28 cellular contexts compared by ENCODE assay signal in the genomic region with DNA sequence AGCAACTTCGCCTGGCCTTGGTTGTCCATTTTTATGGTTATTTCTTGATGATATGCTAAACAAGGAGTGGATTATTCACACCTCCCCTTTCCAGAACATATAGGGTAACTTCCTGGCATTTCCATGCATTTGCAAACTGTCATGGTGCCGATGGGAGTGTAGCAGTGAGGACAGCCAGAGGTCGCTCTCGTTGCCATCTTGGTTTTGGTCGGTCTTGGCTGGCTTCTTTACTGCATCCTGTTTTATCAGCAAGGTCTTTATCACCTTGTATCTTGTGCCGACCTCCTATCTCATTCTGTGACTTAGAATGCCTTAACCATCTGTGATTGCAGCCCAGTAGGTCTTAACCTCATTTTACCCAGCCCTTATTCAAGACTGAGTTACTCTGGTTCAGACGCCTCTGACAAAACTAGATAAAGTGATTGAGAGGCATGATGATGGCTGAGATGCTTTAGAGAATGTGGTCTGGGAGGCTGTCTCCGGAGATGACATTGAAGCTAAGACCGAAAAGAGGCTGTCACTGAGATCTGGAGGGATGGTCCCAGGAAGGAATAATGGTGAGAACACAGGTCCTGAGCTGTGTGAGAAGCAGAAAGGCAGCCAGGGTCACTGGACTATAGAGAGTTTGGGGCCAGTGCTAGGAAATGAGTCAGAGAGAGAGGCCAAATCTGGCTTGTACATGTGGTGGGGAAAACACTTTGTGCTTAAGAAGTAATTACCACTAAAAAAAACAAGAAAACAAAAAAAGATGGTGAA. TPM values are rescaled to one million over a fixed set of nuclear protein-coding genes. Genes with fewer than 3 reads are reported as not detected.
DNase-seq lines count a peak whose midpoint lies in the region; ATAC-seq and TF ChIP-seq lines count a peak whose summit lies in the region.
"Had no signal": no experiment of that assay in that cellular context is flagged by ENCODE, and none has a peak within 500 bp of the region (broad histone marks: within the 10 kb centered on the region; RNA-seq: fewer than 3 reads in every experiment).

No MANE protein-coding gene starts in this region.

- peak overlapping the region; percentile 2 for H3K4me3 ChIP-seq in endodermal cell (ENCODE audit: low read length)
- H3K4me3 ChIP-seq in A673 (ENCODE audit: low read depth, low read length, poor library complexity, severe bottlenecking), result no peak overlapping the region
- H3K4me3 ChIP-seq: adrenal gland, GM23248, mucosa of descending colon had no signal

- peaks cover 16% of the 10 kb centered on the region for H3K9me3 ChIP-seq in endodermal cell (ENCODE audit: control insufficient read depth, low read length)
- no peaks in the 10 kb centered on the region for H3K9me3 ChIP-seq in A673 (ENCODE audit: low read depth, low read length, poor library complexity, severe bottlenecking)
- H3K9me3 ChIP-seq: adrenal gland, mucosa of descending colon had no signal

- H3K4me1 Mint-ChIP-seq in natural killer cell, result peaks cover 0 to 8% of the 10 kb centered on the region in 2 donors
- peaks cover 0 to 7% of the 10 kb centered on the region in 2 donors for H3K4me1 Mint-ChIP-seq in natural killer cell treated with Interleukin-12 subunit alpha and Interleukin-12 subunit beta and Interleukin-15 and Interleukin-18, amount 100 ng/mL, for 72 hours (ENCODE audit: low read depth in 2 of 2)
- H3K4me1 Mint-ChIP-seq in endodermal cell, result peaks cover 53% of the 10 kb centered on the region
- no peaks in the 10 kb centered on the region for H3K4me1 Mint-ChIP-seq in activated naive CD8-positive, alpha-beta T cell treated with anti-CD3 and anti-CD28 coated beads, Interleukin-2, amount 50 U/mL, for 24 hours

- no TSS peak for BruUV-seq in A673 (replicated peaks; lab: Mats Ljungman, UMichigan)

- peaks cover 20% of the 10 kb centered on the region for H3K4me1 ChIP-seq in endodermal cell (ENCODE audit: control insufficient read depth, insufficient read depth, low read length)
- no peaks in the 10 kb centered on the region for H3K4me1 ChIP-seq in A673 (ENCODE audit: insufficient read depth, low read length, poor library complexity, severe bottlenecking)
- H3K4me1 ChIP-seq: adrenal gland had no signal

- intact Hi-C loops in natural killer cell (cut with micrococcal nuclease) (no loop called here), A673 (cut with micrococcal nuclease; ENCODE audit: unreplicated experiment) (no loop called here)

- H3K36me3 Mint-ChIP-seq in natural killer cell (no peaks in the 10 kb centered on the region), endodermal cell (ENCODE audit: low read depth) (peaks cover 33% of the 10 kb centered on the region)
- H3K36me3 Mint-ChIP-seq in natural killer cell treated with Interleukin-12 subunit alpha and Interleukin-12 subunit beta and Interleukin-15 and Interleukin-18, amount 100 ng/mL, for 72 hours, result no peaks in the 10 kb centered on the region
- H3K36me3 Mint-ChIP-seq in activated naive CD8-positive, alpha-beta T cell treated with anti-CD3 and anti-CD28 coated beads, Interleukin-2, amount 50 U/mL, for 24 hours (ENCODE audit: low read depth), result no peaks in the 10 kb centered on the region
- H3K36me3 Mint-ChIP-seq: CD4-positive, alpha-beta memory T cell had no signal

- peaks cover 21 to 26% of the 10 kb centered on the region in 2 donors for H3K27me3 Mint-ChIP-seq in natural killer cell (ENCODE audit: low read depth in 2 of 2)
- H3K27me3 Mint-ChIP-seq in natural killer cell treated with Interleukin-12 subunit alpha and Interleukin-12 subunit beta and Interleukin-15 and Interleukin-18, amount 100 ng/mL, for 72 hours, result peaks cover 6 to 13% of the 10 kb centered on the region in 2 donors
- H3K27me3 Mint-ChIP-seq in endodermal cell (ENCODE audit: insufficient read depth), result no peaks in the 10 kb centered on the region
- H3K27me3 Mint-ChIP-seq in activated naive CD8-positive, alpha-beta T cell treated with anti-CD3 and anti-CD28 coated beads, Interleukin-2, amount 50 U/mL, for 24 hours, result peaks cover 37% of the 10 kb centered on the region

- H3K27ac Mint-ChIP-seq in natural killer cell, result no peak overlapping the region
- H3K27ac Mint-ChIP-seq in natural killer cell treated with Interleukin-12 subunit alpha and Interleukin-12 subunit beta and Interleukin-15 and Interleukin-18, amount 100 ng/mL, for 72 hours, result no peak overlapping the region
- H3K27ac Mint-ChIP-seq in endodermal cell, result peak overlapping the region; percentile 87
- H3K27ac Mint-ChIP-seq in activated naive CD8-positive, alpha-beta T cell treated with anti-CD3 and anti-CD28 coated beads, Interleukin-2, amount 50 U/mL, for 24 hours, result no peak overlapping the region
- H3K27ac Mint-ChIP-seq: CD4-positive, alpha-beta memory T cell; stimulated activated memory B cell treated with anti-CD40 and anti-IgM and Interleukin-4, amounts not matched to agents 10 μg/mL and 1 μg/mL and 100 μg/mL, for 72 hours had no signal

- CTCF ChIA-PET in A673 (lab: Charles Lee), result no interaction called here

- H3K36me3 ChIP-seq in endodermal cell (ENCODE audit: control insufficient read depth, insufficient read depth, low read length) (peaks cover 25% of the 10 kb centered on the region), A673 (ENCODE audit: insufficient read depth, low read length, poor library complexity, severe bottlenecking) (no peaks in the 10 kb centered on the region)
- H3K36me3 ChIP-seq: adrenal gland had no signal

- POLR2A ChIA-PET in A673 (lab: Charles Lee; ENCODE audit: low non-redundant PET), result no interaction called here

- H3K9ac ChIP-seq in endodermal cell (ENCODE audit: extremely low read depth, low read length, poor library complexity, severe bottlenecking), result no peak overlapping the region
- H3K9ac ChIP-seq: GM23248 had no signal

- H3K4me3 Mint-ChIP-seq in natural killer cell (peak overlapping the region; percentile 17), endodermal cell (no peak overlapping the region)
- no peak overlapping the region for H3K4me3 Mint-ChIP-seq in natural killer cell treated with Interleukin-12 subunit alpha and Interleukin-12 subunit beta and Interleukin-15 and Interleukin-18, amount 100 ng/mL, for 72 hours
- H3K4me3 Mint-ChIP-seq in activated naive CD8-positive, alpha-beta T cell treated with anti-CD3 and anti-CD28 coated beads, Interleukin-2, amount 50 U/mL, for 24 hours, result no peak overlapping the region
- H3K4me3 Mint-ChIP-seq: CD4-positive, alpha-beta memory T cell; stimulated activated memory B cell treated with anti-CD40 and anti-IgM and Interleukin-4, amounts not matched to agents 10 μg/mL and 1 μg/mL and 100 μg/mL, for 72 hours had no signal

- no peaks in the 10 kb centered on the region for H3K27me3 ChIP-seq in endodermal cell (ENCODE audit: control insufficient read depth, insufficient read depth, low read length, poor library complexity, severe bottlenecking)
- H3K27me3 ChIP-seq in A673 (replicated peaks; ENCODE audit: insufficient read depth, low read depth, low read length, poor library complexity), result no peaks in the 10 kb centered on the region

- TF ChIP-seq CTCF in natural killer cell (IDR thresholded peaks at IDR 0.05), result no peak
- TF ChIP-seq CTCF in endodermal cell (conservative IDR thresholded peaks at IDR 0.05), result peak; percentile 42
- no peak for TF ChIP-seq CTCF in A673 (conservative IDR thresholded peaks at IDR 0.05; ENCODE audit: low read depth, low read length)

- H3K27ac ChIP-seq in endodermal cell (ENCODE audit: low read depth, low read length), result no peak overlapping the region
- no peak overlapping the region for H3K27ac ChIP-seq in A673 (ENCODE audit: low read depth, low read length, poor library complexity, severe bottlenecking)
- H3K27ac ChIP-seq: 22Rv1, adrenal gland, epithelial cell of prostate, GM23248 had no signal

- ATAC-seq in natural killer cell (no peak), HG03025 (IDR thresholded peaks at IDR 0.05; ENCODE audit: low FRiP score, unreplicated experiment) (peak; percentile 50), HG03460 (IDR thresholded peaks at IDR 0.05; ENCODE audit: unreplicated experiment) (no peak)
- no peak for ATAC-seq in natural killer cell treated with Interleukin-12 subunit alpha and Interleukin-12 subunit beta and Interleukin-15 and Interleukin-18, amount 100 ng/mL, for 72 hours
- ATAC-seq in activated naive CD8-positive, alpha-beta T cell treated with anti-CD3 and anti-CD28 coated beads, Interleukin-2, amount 50 U/mL, for 24 hours, result no peak
- ATAC-seq: mucosa of descending colon; right cardiac atrium; stimulated activated memory B cell treated with anti-CD40 and anti-IgM and Interleukin-4, amounts not matched to agents 10 μg/mL and 1 μg/mL and 100 μg/mL, for 72 hours had no signal

- WGBS in endodermal cell (ENCODE audit: insufficient coverage in 1 of 2, insufficient read length in 1 of 2), 2 experiments, result 59 to 68% methylated on average over 8 to 9 of the region's 9 CpGs

- DNase-seq in natural killer cell (no peak), endodermal cell (peak; percentile 79), COR-L47 (lab: John Stamatoyannopoulos, UW) (no peak), A673 (ENCODE audit: low spot score) (no peak)
- DNase-seq in natural killer cell treated with Interleukin-12 subunit alpha and Interleukin-12 subunit beta and Interleukin-15 and Interleukin-18, amount 100 ng/mL, for 72 hours (ENCODE audit: low spot score), result no peak
- no peak for DNase-seq in activated naive CD8-positive, alpha-beta T cell treated with anti-CD3 and anti-CD28 coated beads, Interleukin-2, amount 50 U/mL, for 24 hours
- DNase-seq: activated CD4-positive, alpha-beta T cell treated with anti-CD3 and anti-CD28 coated beads, Interleukin-2, amount 50 U/mL, for 4 hours; activated naive CD4-positive, alpha-beta T cell treated with Interleukin-2 at 50 U/mL for 16 hours; adrenal gland; CD4-positive, alpha-beta memory T cell; effector CD4-positive, alpha-beta T cell; glutamatergic neuron; GM23248; Karpas-422; mucosa of descending colon; NCI-H1417 treated with DMSO at 0.1 percent for 48 hours; NCI-H2081; NCI-H2227 treated with DMSO at 0.1 percent for 48 hours; NCI-H69; right cardiac atrium; stimulated activated CD4-positive, alpha-beta T cell treated with anti-CD3 and anti-CD28 coated beads, Interleukin-4, amount 100 ng/mL, for 1 hour; T-helper 1 cell had no signal

- no peaks in the 10 kb centered on the region for H3K9me3 Mint-ChIP-seq in natural killer cell
- H3K9me3 Mint-ChIP-seq in natural killer cell treated with Interleukin-12 subunit alpha and Interleukin-12 subunit beta and Interleukin-15 and Interleukin-18, amount 100 ng/mL, for 72 hours, result no peaks in the 10 kb centered on the region
- H3K9me3 Mint-ChIP-seq in endodermal cell, result peaks cover 13% of the 10 kb centered on the region
- no peaks in the 10 kb centered on the region for H3K9me3 Mint-ChIP-seq in activated naive CD8-positive, alpha-beta T cell treated with anti-CD3 and anti-CD28 coated beads, Interleukin-2, amount 50 U/mL, for 24 hours
- H3K9me3 Mint-ChIP-seq: stimulated activated memory B cell treated with anti-CD40 and anti-IgM and Interleukin-4, amounts not matched to agents 10 μg/mL and 1 μg/mL and 100 μg/mL, for 72 hours had no signal

RNA-seq across cellular contexts. Expression of a gene that starts 2.9 kb away (rescaled TPM):
- 1 to 10 TPM in 2 of 3 donors, under 1 TPM in 1; 0.33 to 3.2 (median 2.6) TPM for total RNA-seq in natural killer cell
- total RNA-seq in natural killer cell treated with Interleukin-12 subunit alpha and Interleukin-12 subunit beta and Interleukin-15 and Interleukin-18, amount 100 ng/mL, for 72 hours, result under 1 TPM; 0.14 to 0.21 TPM
- total RNA-seq in endodermal cell, result 10 to 100 TPM; 23.8 to 25.4 TPM
- polyA plus RNA-seq in endodermal cell (2013, experiment 1 of 2), result 7.3 TPM
- 7.9 TPM for polyA plus RNA-seq in endodermal cell (2013, experiment 2 of 2)
- not detected in 2 replicates for total RNA-seq in A673 (2021)
- total RNA-seq: CD4-positive, alpha-beta memory T cell; GM23248; RPMI7951 had no signal
- polyA plus RNA-seq: CD4-positive, alpha-beta memory T cell; GM23248 had no signal

RNA-seq across cellular contexts. Expression of a gene that starts 32.5 kb away (rescaled TPM):
- 100 to 1,000 TPM; 176 to 306 (median 250) TPM for total RNA-seq in natural killer cell
- 10 to 100 TPM; 54.2 to 58.6 TPM for total RNA-seq in natural killer cell treated with Interleukin-12 subunit alpha and Interleukin-12 subunit beta and Interleukin-15 and Interleukin-18, amount 100 ng/mL, for 72 hours
- total RNA-seq in endodermal cell, result 10 to 100 TPM; 28.2 to 39.5 TPM
- polyA plus RNA-seq in endodermal cell (2013, experiment 1 of 2), result 18.9 TPM
- 21.5 TPM for polyA plus RNA-seq in endodermal cell (2013, experiment 2 of 2)
- 19.9 and 20.3 TPM in 2 replicates for total RNA-seq in A673 (2021)

Comparison
In these comparisons a context has a peak if more than half of its experiments do, and no peak if none do; other contexts are left out.
1. RNA of a gene that starts 2.9 kb away (total RNA-seq): 23.8 to 25.4 TPM in endodermal cell; 0.33 to 3.2 TPM in natural killer cell, 0.14 to 0.21 TPM in natural killer cell treated with Interleukin-12 subunit alpha and Interleukin-12 subunit beta and Interleukin-15 and Interleukin-18, amount 100 ng/mL, for 72 hours and not detected in A673; every median in the first group is over 4 times any median in the second.